In the genomic region with DNA sequence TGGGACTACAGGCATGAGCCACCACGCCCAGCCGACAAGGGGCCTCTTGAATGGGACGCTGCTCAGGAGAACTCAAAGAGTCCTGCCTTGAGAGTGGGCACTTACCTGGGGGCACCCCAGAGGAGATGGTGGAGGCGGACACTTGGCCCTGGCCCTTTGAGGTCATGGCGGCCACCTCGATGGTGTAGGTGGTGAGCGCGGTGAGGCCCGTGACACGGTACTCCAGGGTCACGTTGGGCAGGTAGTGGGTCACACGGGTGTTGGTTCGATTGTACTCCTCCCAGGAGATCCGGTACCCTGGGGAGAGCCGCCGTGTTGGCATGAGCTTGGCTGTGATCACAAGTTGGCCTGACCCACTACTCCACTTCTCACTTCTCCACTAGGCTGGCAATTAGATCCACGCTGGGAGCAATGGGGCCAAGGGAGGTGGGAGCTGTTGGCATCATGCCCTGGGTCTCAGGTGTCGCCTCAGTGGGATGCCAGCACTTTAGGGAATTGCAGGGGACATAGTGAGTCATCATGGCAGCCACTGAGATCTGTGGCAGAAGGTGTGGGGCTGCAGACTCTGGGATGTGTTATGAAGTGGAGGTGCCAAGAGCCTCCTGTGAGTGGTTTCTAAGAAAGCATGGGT, we compare ENCODE assay signal across 14 cellular contexts.
"Had no signal": no experiment of that assay in that cellular context is flagged by ENCODE, and none has a peak within 500 bp of the region (broad histone marks: within the 10 kb centered on the region; RNA-seq: fewer than 3 reads in every experiment).

No MANE protein-coding gene starts in this region.

- H3K9me3 Mint-ChIP-seq: activated naive CD4-positive, alpha-beta T cell treated with anti-CD3 and anti-CD28 coated beads for 36 hours; activated T-helper 17 cell treated with anti-CD3 and anti-CD28 coated beads, Interleukin-2, amount 50 U/mL, for 72 hours; endodermal cell; naive thymus-derived CD4-positive, alpha-beta T cell; stimulated activated effector memory CD8-positive, alpha-beta T cell treated with anti-CD3 and anti-CD28 coated beads, Interleukin-12 subunit alpha, Interleukin-12 subunit beta, amount 100 ng/mL, for 72 hours had no signal

- H3K36me3 ChIP-seq: gastrocnemius medialis, heart right ventricle, thoracic aorta, upper lobe of right lung had no signal

- H3K27me3 ChIP-seq: dorsolateral prefrontal cortex, gastrocnemius medialis, heart right ventricle, upper lobe of right lung had no signal

- H3K9me3 ChIP-seq: gastrocnemius medialis, heart right ventricle, mucosa of descending colon, thoracic aorta, upper lobe of right lung had no signal

- H3K36me3 Mint-ChIP-seq: stimulated activated effector memory CD8-positive, alpha-beta T cell treated with anti-CD3 and anti-CD28 coated beads, Interleukin-12 subunit alpha, Interleukin-12 subunit beta, amount 100 ng/mL, for 72 hours had no signal

- ATAC-seq: activated T-helper 17 cell treated with anti-CD3 and anti-CD28 coated beads, Interleukin-2, amount 50 U/mL, for 72 hours; gastrocnemius medialis; naive thymus-derived CD4-positive, alpha-beta T cell; stimulated activated effector memory CD8-positive, alpha-beta T cell treated with anti-CD3 and anti-CD28 coated beads, Interleukin-12 subunit alpha, Interleukin-12 subunit beta, amount 100 ng/mL, for 72 hours had no signal

- H3K4me1 ChIP-seq: gastrocnemius medialis, parathyroid adenoma, upper lobe of right lung had no signal

- H3K4me3 Mint-ChIP-seq: activated naive CD4-positive, alpha-beta T cell treated with anti-CD3 and anti-CD28 coated beads for 36 hours; activated T-helper 17 cell treated with anti-CD3 and anti-CD28 coated beads, Interleukin-2, amount 50 U/mL, for 72 hours; endodermal cell; naive thymus-derived CD4-positive, alpha-beta T cell; stimulated activated effector memory CD8-positive, alpha-beta T cell treated with anti-CD3 and anti-CD28 coated beads, Interleukin-12 subunit alpha, Interleukin-12 subunit beta, amount 100 ng/mL, for 72 hours had no signal

- H3K9ac ChIP-seq: parathyroid adenoma had no signal

- DNase-seq: gastrocnemius medialis, mucosa of descending colon, upper lobe of right lung had no signal

- H3K4me3 ChIP-seq: gastrocnemius medialis, heart right ventricle, lung, mucosa of descending colon, thoracic aorta, upper lobe of right lung had no signal

- H3K4me1 Mint-ChIP-seq: activated T-helper 17 cell treated with anti-CD3 and anti-CD28 coated beads, Interleukin-2, amount 50 U/mL, for 72 hours; endodermal cell; naive thymus-derived CD4-positive, alpha-beta T cell; stimulated activated effector memory CD8-positive, alpha-beta T cell treated with anti-CD3 and anti-CD28 coated beads, Interleukin-12 subunit alpha, Interleukin-12 subunit beta, amount 100 ng/mL, for 72 hours had no signal

- H3K27me3 Mint-ChIP-seq: activated T-helper 17 cell treated with anti-CD3 and anti-CD28 coated beads, Interleukin-2, amount 50 U/mL, for 72 hours; naive thymus-derived CD4-positive, alpha-beta T cell had no signal

- H3K27ac Mint-ChIP-seq: activated naive CD4-positive, alpha-beta T cell treated with anti-CD3 and anti-CD28 coated beads for 36 hours; activated T-helper 17 cell treated with anti-CD3 and anti-CD28 coated beads, Interleukin-2, amount 50 U/mL, for 72 hours; endodermal cell; naive thymus-derived CD4-positive, alpha-beta T cell; stimulated activated effector memory CD8-positive, alpha-beta T cell treated with anti-CD3 and anti-CD28 coated beads, Interleukin-12 subunit alpha, Interleukin-12 subunit beta, amount 100 ng/mL, for 72 hours had no signal

- FAIRE-seq: astrocyte had no signal

- H3K27ac ChIP-seq: dorsolateral prefrontal cortex, gastrocnemius medialis, heart right ventricle, parathyroid adenoma, thoracic aorta, upper lobe of right lung had no signal
